20 cellular contexts compared by ENCODE assay signal in the genomic region with DNA sequence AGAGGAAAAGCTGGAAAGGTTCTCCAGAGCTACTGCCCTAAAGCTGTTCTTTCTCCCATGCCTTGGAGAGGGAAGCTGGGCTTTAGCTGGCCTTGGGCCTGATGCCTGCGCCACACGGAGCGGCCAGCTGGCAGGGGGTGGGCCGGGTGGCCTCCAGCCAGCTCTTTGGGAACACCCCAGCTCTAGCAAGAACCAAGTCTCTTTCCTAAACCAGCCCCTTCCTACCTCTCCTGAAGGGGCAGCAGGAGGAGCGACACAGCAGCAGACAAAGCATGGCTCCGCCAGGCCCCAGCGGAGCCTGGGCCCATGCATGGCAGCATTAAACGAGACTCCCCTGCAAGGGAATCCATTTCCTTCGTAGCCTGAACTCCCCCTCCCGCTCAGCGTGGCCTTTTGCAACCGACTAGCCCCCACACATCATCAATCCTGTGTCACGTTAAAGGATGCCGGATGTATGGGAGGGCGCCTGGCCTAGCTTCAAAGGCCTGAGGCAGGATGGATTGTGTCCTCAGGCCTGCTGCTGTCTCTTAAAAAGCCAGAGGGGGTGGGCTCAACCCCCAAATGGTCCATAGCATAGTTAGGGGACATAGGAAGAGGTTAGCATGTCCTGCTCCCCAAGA. TPM values are rescaled to one million over a fixed set of nuclear protein-coding genes. Genes with fewer than 3 reads are reported as not detected.
DNase-seq lines count a peak whose midpoint lies in the region; ATAC-seq and TF ChIP-seq lines count a peak whose summit lies in the region.
"Had no signal": no experiment of that assay in that cellular context is flagged by ENCODE, and none has a peak within 500 bp of the region (broad histone marks: within the 10 kb centered on the region; RNA-seq: fewer than 3 reads in every experiment).

No MANE protein-coding gene starts in this region.

- no peaks in the 10 kb centered on the region for H3K9me3 ChIP-seq in stomach
- H3K9me3 ChIP-seq in endodermal cell (ENCODE audit: control insufficient read depth, low read length), result no peaks in the 10 kb centered on the region
- H3K9me3 ChIP-seq: HAP-1 had no signal

- no peaks in the 10 kb centered on the region for H3K9me3 Mint-ChIP-seq in endodermal cell
- H3K9me3 Mint-ChIP-seq in HFFc6, result no peaks in the 10 kb centered on the region
- H3K9me3 Mint-ChIP-seq: CD8-positive, alpha-beta memory T cell; neural crest cell; T-cell had no signal

- H3K27me3 ChIP-seq in stomach, result no peaks in the 10 kb centered on the region
- no peaks in the 10 kb centered on the region for H3K27me3 ChIP-seq in endodermal cell (ENCODE audit: control insufficient read depth, insufficient read depth, low read length, poor library complexity, severe bottlenecking)

- TF ChIP-seq CTCF in stomach (IDR thresholded peaks at IDR 0.05), result no peak
- no peak for TF ChIP-seq CTCF in endodermal cell (conservative IDR thresholded peaks at IDR 0.05)
- no peak for TF ChIP-seq CTCF in HFFc6 (IDR thresholded peaks at IDR 0.05)

- 78 to 90% (median 83%) methylated on average over 12 to 15 of the region's 15 CpGs for WGBS in stomach, 5 donors
- WGBS in endodermal cell (ENCODE audit: insufficient coverage in 1 of 2, insufficient read length in 1 of 2), 2 experiments, result 93 to 94% methylated on average over 11 to 15 of the region's 15 CpGs

- H3K27ac Mint-ChIP-seq in endodermal cell (no peak overlapping the region), HFFc6 (no peak overlapping the region)
- H3K27ac Mint-ChIP-seq: T-cell had no signal

- H3K4me1 Mint-ChIP-seq in endodermal cell (peaks cover 15% of the 10 kb centered on the region), HFFc6 (ENCODE audit: low read depth) (peaks cover 9% of the 10 kb centered on the region)

- H3K27ac ChIP-seq in stomach (peak overlapping the region in 3 of 5 donors; percentile 20 to 74 (median 42)), endodermal cell (ENCODE audit: low read depth, low read length) (no peak overlapping the region)

- no peak for ATAC-seq in HG03342 (IDR thresholded peaks at IDR 0.05; ENCODE audit: unreplicated experiment)
- ATAC-seq: right cardiac atrium, T-cell had no signal

- TF ChIP-seq EP300 in stomach (IDR thresholded peaks at IDR 0.05), result no peak

- peaks cover 65 to 85% (median 83%) of the 10 kb centered on the region in 4 donors for H3K36me3 ChIP-seq in stomach
- peaks cover 73% of the 10 kb centered on the region for H3K36me3 ChIP-seq in endodermal cell (ENCODE audit: control insufficient read depth, insufficient read depth, low read length)

- H3K4me3 ChIP-seq in stomach, result no peak overlapping the region
- no peak overlapping the region for H3K4me3 ChIP-seq in endodermal cell (ENCODE audit: low read length)
- H3K4me3 ChIP-seq: HAP-1 had no signal

- no peak for TF ChIP-seq POLR2A in stomach (IDR thresholded peaks at IDR 0.05)

- H3K4me3 Mint-ChIP-seq in endodermal cell, result no peak overlapping the region
- no peak overlapping the region for H3K4me3 Mint-ChIP-seq in HFFc6
- H3K4me3 Mint-ChIP-seq: CD8-positive, alpha-beta memory T cell; neural crest cell; T-cell had no signal

- peak; percentile 56 to 87 for DNase-seq in NCI-H446 (lab: John Stamatoyannopoulos, UW)
- peak; percentile 79 for DNase-seq in cerebellum (ENCODE audit: low spot score)
- DNase-seq in medulla oblongata (ENCODE audit: extremely low spot score), result peak; percentile 60
- DNase-seq in stomach, result no peak
- DNase-seq in endodermal cell, result no peak
- no peak for DNase-seq in HFFc6
- no peak for DNase-seq in stimulated activated naive CD4-positive, alpha-beta T cell (lab: John Stamatoyannopoulos, UW)
- DNase-seq: activated naive CD4-positive, alpha-beta T cell treated with Interleukin-2 at 50 U/mL for 16 hours; CD8-positive, alpha-beta memory T cell; erythroblast; NCI-H2029; Right ventricle myocardium superior; stimulated activated naive CD4-positive, alpha-beta T cell treated with Interleukin-2 at 50 U/mL for 16 hours; T-cell had no signal

- no peak overlapping the region for H3K9ac ChIP-seq in endodermal cell (ENCODE audit: extremely low read depth, low read length, poor library complexity, severe bottlenecking)

- intact Hi-C loops in stomach (cut with DNase I; ENCODE audit: low total_unique reads), result no loop called here

- H3K27me3 Mint-ChIP-seq in endodermal cell (ENCODE audit: insufficient read depth) (no peaks in the 10 kb centered on the region), HFFc6 (ENCODE audit: insufficient read depth) (no peaks in the 10 kb centered on the region; the same call in 1 of the 2 replicates)
- H3K27me3 Mint-ChIP-seq: CD8-positive, alpha-beta memory T cell; T-cell had no signal

- peaks cover 55% of the 10 kb centered on the region for H3K36me3 Mint-ChIP-seq in endodermal cell (ENCODE audit: low read depth)
- peaks cover 10% of the 10 kb centered on the region for H3K36me3 Mint-ChIP-seq in HFFc6 (ENCODE audit: low read depth)

- H3K4me1 ChIP-seq in stomach (peaks cover 27 to 51% (median 39%) of the 10 kb centered on the region in 4 donors), endodermal cell (ENCODE audit: control insufficient read depth, insufficient read depth, low read length) (peaks cover 7% of the 10 kb centered on the region)
- H3K4me1 ChIP-seq: HAP-1 had no signal

RNA-seq across cellular contexts. Expression of gene MRPS18A, which starts 14.0 kb away (rescaled TPM):
- total RNA-seq in cerebellum (17.0 TPM), stomach (10 to 100 TPM in 2 of 5 donors, 1 to 10 TPM in 3; 1.7 to 40.2 (median 5.3) TPM), endodermal cell (10 to 100 TPM; 53.6 to 58.8 TPM)
- 100 to 1,000 TPM in 1 of 3 donors, 10 to 100 TPM in 2; 61.2 to 111 (median 66.4) TPM for polyA plus RNA-seq in stomach
- 50.7 TPM for polyA plus RNA-seq in endodermal cell (2013, experiment 1 of 2)
- polyA plus RNA-seq in endodermal cell (2013, experiment 2 of 2), result 50.8 TPM
- 10 to 100 TPM; 34.3 to 42.8 (median 38.3) TPM for total RNA-seq in HFFc6 (2021; fragmentation: NEBNext Ultra II Directional; extraction: Animal tissue kit (Norgen Biotek cat#: 25700))

RNA-seq across cellular contexts. Expression of gene RSPH9, which starts 28.7 kb away (rescaled TPM):
- 3.4 TPM for total RNA-seq in cerebellum
- under 1 TPM in 1 of 5 donors, not detected in 4; 0.18 TPM for total RNA-seq in stomach
- polyA plus RNA-seq in stomach, result under 1 TPM; 0.28 to 0.92 (median 0.56) TPM
- total RNA-seq in endodermal cell, result under 1 TPM; 0.44 to 0.64 TPM
- 1.7 TPM for polyA plus RNA-seq in endodermal cell (2013, experiment 1 of 2)
- polyA plus RNA-seq in endodermal cell (2013, experiment 2 of 2), result 1.2 TPM
- under 1 TPM in 5 of 6 experiments, not detected in 1; 0.09 to 0.60 (median 0.30) TPM for total RNA-seq in HFFc6 (2021; fragmentation: NEBNext Ultra II Directional; extraction: Animal tissue kit (Norgen Biotek cat#: 25700))
- total RNA-seq: CD8-positive, alpha-beta memory T cell; Daoy; mesenteric fat pad; T-cell had no signal

RNA-seq across cellular contexts. Expression of gene MAD2L1BP, which starts 37.9 kb away (rescaled TPM):
- total RNA-seq in cerebellum (11.9 TPM), stomach (100 to 1,000 TPM in 1 of 5 donors, 10 to 100 TPM in 3, 1 to 10 TPM in 1; 7.8 to 282 (median 21.8) TPM), endodermal cell (10 to 100 TPM; 32.7 to 41.5 TPM)
- polyA plus RNA-seq in stomach, result 10 to 100 TPM; 21.1 to 33.9 (median 23.3) TPM
- 33.2 TPM for polyA plus RNA-seq in endodermal cell (2013, experiment 1 of 2)
- 31.6 TPM for polyA plus RNA-seq in endodermal cell (2013, experiment 2 of 2)
- 10 to 100 TPM; 23.6 to 26.7 (median 26.4) TPM for total RNA-seq in HFFc6 (2021; fragmentation: NEBNext Ultra II Directional; extraction: Animal tissue kit (Norgen Biotek cat#: 25700))

RNA-seq across cellular contexts. Expression of gene GTPBP2, which starts 44.5 kb away (rescaled TPM):
- 37.7 TPM for total RNA-seq in cerebellum
- total RNA-seq in stomach, result 10 to 100 TPM; 32.6 to 83.8 (median 66.3) TPM
- 10 to 100 TPM; 26.3 to 48.4 (median 42.3) TPM for polyA plus RNA-seq in stomach
- total RNA-seq in endodermal cell, result 10 to 100 TPM; 87.9 to 90.6 TPM
- polyA plus RNA-seq in endodermal cell (2013, experiment 1 of 2), result 64.2 TPM
- 53.7 TPM for polyA plus RNA-seq in endodermal cell (2013, experiment 2 of 2)
- total RNA-seq in HFFc6 (2021; fragmentation: NEBNext Ultra II Directional; extraction: Animal tissue kit (Norgen Biotek cat#: 25700)), result 10 to 100 TPM; 35.6 to 47.7 (median 41.0) TPM

Comparison
In these comparisons a context has a peak if more than half of its experiments do, and no peak if none do; other contexts are left out.
1. DNase-seq: peak in NCI-H446 (2 of 2), cerebellum (single experiment) and medulla oblongata (single experiment); none in stomach (single experiment), endodermal cell (single experiment), HFFc6 (single experiment) and stimulated activated naive CD4-positive, alpha-beta T cell (0 of 6).